ENCODE assay signal across 8 cellular contexts in the genomic region with DNA sequence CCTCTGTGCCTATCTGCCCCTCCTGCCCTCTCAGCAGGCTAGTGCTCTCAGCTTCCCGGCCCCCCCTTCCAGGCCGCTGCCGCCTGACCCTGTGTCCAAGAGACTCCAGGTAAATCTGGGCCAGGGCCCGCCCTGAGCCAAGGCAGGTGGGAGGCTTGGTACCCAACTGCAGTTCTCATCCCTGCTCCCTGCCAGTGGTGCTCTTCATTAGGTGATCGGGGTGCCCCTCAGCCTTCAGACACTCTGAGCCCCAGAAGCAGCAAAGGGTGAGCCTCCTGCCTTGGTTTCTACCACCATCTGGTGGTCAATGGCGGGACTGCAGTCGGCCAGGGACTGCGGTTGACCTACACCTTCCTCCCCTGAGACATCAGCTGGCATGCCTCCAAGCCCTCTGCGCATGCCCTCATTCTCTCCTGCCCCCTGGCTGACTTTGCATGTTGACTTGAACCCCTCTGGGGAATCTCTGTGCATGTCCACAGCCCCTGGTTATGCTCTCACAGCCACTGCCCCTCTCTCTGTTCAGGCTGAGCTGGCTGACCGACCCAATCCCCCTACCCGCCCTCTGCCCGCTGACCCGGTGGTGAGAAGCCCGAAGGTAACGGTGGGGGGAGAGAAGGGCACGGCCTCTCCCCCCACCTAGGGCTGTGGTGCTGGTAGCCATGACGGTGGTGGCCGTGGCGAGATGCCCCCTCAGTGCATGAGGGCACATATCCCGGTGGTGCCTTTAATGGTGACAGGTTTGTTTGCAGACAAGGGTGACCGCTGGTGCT. TPM values are rescaled to one million over a fixed set of nuclear protein-coding genes. Genes with fewer than 3 reads are reported as not detected.
DNase-seq lines count a peak whose midpoint lies in the region; ATAC-seq and TF ChIP-seq lines count a peak whose summit lies in the region.

No MANE protein-coding gene starts in this region.

- peak overlapping the region; percentile 27 for H3K4me3 Mint-ChIP-seq in activated T-helper 2 cell treated with anti-CD3 and anti-CD28 coated beads, Interferon-gamma antibody, Interleukin-2, Interleukin-4, amounts not matched to agents 10 μg/mL and 5 μg/mL and 100 μg/mL, durations not matched to agents 14 hours and 24 hours and 36 hours (ENCODE audit: low read depth)

- H3K4me1 ChIP-seq in thoracic aorta (ENCODE audit: control insufficient read depth in 1 of 2, low read depth in 2 of 2): peaks cover 18 to 35% of the 10 kb centered on the region in 2 donors

- H3K36me3 ChIP-seq in thoracic aorta: peaks cover 11% of the 10 kb centered on the region

- peak; percentile 46 for ATAC-seq in GM21423 (IDR thresholded peaks at IDR 0.05; ENCODE audit: unreplicated experiment)
- ATAC-seq in omental fat pad (ENCODE audit: low FRiP score): peak; percentile 31
- ATAC-seq in thoracic aorta (ENCODE audit: insufficient number of reproducible peaks, low FRiP score, low read depth): no peak

- TF ChIP-seq POLR2A in Raji (IDR thresholded peaks at IDR 0.05; ENCODE audit: insufficient read depth, low read depth, low read length): peak; percentile 29; the same call in 1 of the 2 replicates

- intact Hi-C loops in activated T-helper 2 cell treated with anti-CD3 and anti-CD28 coated beads, Interferon-gamma antibody, Interleukin-2, Interleukin-4, amounts not matched to agents 10 μg/mL and 5 μg/mL and 100 μg/mL, durations not matched to agents 14 hours and 24 hours and 36 hours (cut with micrococcal nuclease): loop anchor here (2.0 to 5.0 kb wide), 3 partner anchors 17 to 504 kb away; a partner anchor contains a TSS

- peaks cover 17% of the 10 kb centered on the region for H3K36me3 Mint-ChIP-seq in activated T-helper 2 cell treated with anti-CD3 and anti-CD28 coated beads, Interferon-gamma antibody, Interleukin-2, Interleukin-4, amounts not matched to agents 10 μg/mL and 5 μg/mL and 100 μg/mL, durations not matched to agents 14 hours and 24 hours and 36 hours (ENCODE audit: low read depth)

- TF ChIP-seq CTCF in C4-2B (conservative IDR thresholded peaks at IDR 0.05): peak; percentile 98
- peak; percentile 96 for TF ChIP-seq CTCF in foreskin fibroblast (IDR thresholded peaks at IDR 0.05; ENCODE audit: low read depth, low read length)
- peak in 2 of 3 donors; percentile 90 to 95 for TF ChIP-seq CTCF in omental fat pad (IDR thresholded peaks at IDR 0.05)
- TF ChIP-seq CTCF in thoracic aorta (IDR thresholded peaks at IDR 0.05): peak; percentile 99

- no peaks in the 10 kb centered on the region for H3K9me3 ChIP-seq in thoracic aorta

- H3K27ac Mint-ChIP-seq in activated T-helper 2 cell treated with anti-CD3 and anti-CD28 coated beads, Interferon-gamma antibody, Interleukin-2, Interleukin-4, amounts not matched to agents 10 μg/mL and 5 μg/mL and 100 μg/mL, durations not matched to agents 14 hours and 24 hours and 36 hours: no peak overlapping the region

- no peaks in the 10 kb centered on the region for H3K9me3 Mint-ChIP-seq in activated T-helper 2 cell treated with anti-CD3 and anti-CD28 coated beads, Interferon-gamma antibody, Interleukin-2, Interleukin-4, amounts not matched to agents 10 μg/mL and 5 μg/mL and 100 μg/mL, durations not matched to agents 14 hours and 24 hours and 36 hours

- H3K4me3 ChIP-seq in foreskin fibroblast (ENCODE audit: low read depth in 1 of 2, low read length in 2 of 2) (no peak overlapping the region), thoracic aorta (no peak overlapping the region)

- no peaks in the 10 kb centered on the region for H3K27me3 ChIP-seq in thoracic aorta (replicated peaks; ENCODE audit: insufficient read depth)

- H3K27ac ChIP-seq in C4-2B (peak overlapping the region; percentile 0; the same call in 1 of the 2 replicates), thoracic aorta (no peak overlapping the region)

- peaks cover 21% of the 10 kb centered on the region for H3K4me1 Mint-ChIP-seq in activated T-helper 2 cell treated with anti-CD3 and anti-CD28 coated beads, Interferon-gamma antibody, Interleukin-2, Interleukin-4, amounts not matched to agents 10 μg/mL and 5 μg/mL and 100 μg/mL, durations not matched to agents 14 hours and 24 hours and 36 hours (ENCODE audit: low read depth)

- no peaks in the 10 kb centered on the region for H3K27me3 Mint-ChIP-seq in activated T-helper 2 cell treated with anti-CD3 and anti-CD28 coated beads, Interferon-gamma antibody, Interleukin-2, Interleukin-4, amounts not matched to agents 10 μg/mL and 5 μg/mL and 100 μg/mL, durations not matched to agents 14 hours and 24 hours and 36 hours (ENCODE audit: low read depth)

- DNase-seq in MV-4-11 (lab: John Stamatoyannopoulos, UW): peak; percentile 69
- DNase-seq in activated T-helper 2 cell treated with anti-CD3 and anti-CD28 coated beads, Interferon-gamma antibody, Interleukin-2, Interleukin-4, amounts not matched to agents 10 μg/mL and 5 μg/mL and 100 μg/mL, durations not matched to agents 14 hours and 24 hours and 36 hours (ENCODE audit: low spot score): peak; percentile 89
- DNase-seq in foreskin fibroblast: peak; percentile 76 to 94
- peak; percentile 99 for DNase-seq in omental fat pad (ENCODE audit: low spot score)
- peak; percentile 71 for DNase-seq in thoracic aorta (ENCODE audit: low spot score)

RNA-seq across cellular contexts. Expression of a gene that starts 2.0 kb away (rescaled TPM):
- total RNA-seq in activated T-helper 2 cell treated with anti-CD3 and anti-CD28 coated beads, Interferon-gamma antibody, Interleukin-2, Interleukin-4, amounts not matched to agents 10 μg/mL and 5 μg/mL and 100 μg/mL, durations not matched to agents 14 hours and 24 hours and 36 hours: 9.2 and 10.5 TPM in 2 replicates
- total RNA-seq in omental fat pad (1 to 10 TPM; 1.7 to 5.0 (median 4.4) TPM), thoracic aorta (1 to 10 TPM; 1.9 to 2.8 TPM)

RNA-seq across cellular contexts. Expression of a gene that starts 10.4 kb away (rescaled TPM):
- 72.0 and 74.8 TPM in 2 replicates for total RNA-seq in activated T-helper 2 cell treated with anti-CD3 and anti-CD28 coated beads, Interferon-gamma antibody, Interleukin-2, Interleukin-4, amounts not matched to agents 10 μg/mL and 5 μg/mL and 100 μg/mL, durations not matched to agents 14 hours and 24 hours and 36 hours
- total RNA-seq in omental fat pad: 100 to 1,000 TPM; 116 to 262 (median 157) TPM
- 100 to 1,000 TPM; 119 to 144 TPM for total RNA-seq in thoracic aorta

RNA-seq across cellular contexts. Expression of a gene that starts 17.1 kb away (rescaled TPM):
- total RNA-seq in activated T-helper 2 cell treated with anti-CD3 and anti-CD28 coated beads, Interferon-gamma antibody, Interleukin-2, Interleukin-4, amounts not matched to agents 10 μg/mL and 5 μg/mL and 100 μg/mL, durations not matched to agents 14 hours and 24 hours and 36 hours: 6.0 and 7.1 TPM in 2 replicates
- total RNA-seq in omental fat pad: 1 to 10 TPM in 2 of 4 donors, under 1 TPM in 1, not detected in 1; 0.84 to 1.8 (median 1.6) TPM
- 1 to 10 TPM; 1.5 to 3.2 TPM for total RNA-seq in thoracic aorta

RNA-seq across cellular contexts. Expression of a gene that starts 27.9 kb away (rescaled TPM):
- 0.11 TPM in 1 of 2 replicates, not detected in the other for total RNA-seq in activated T-helper 2 cell treated with anti-CD3 and anti-CD28 coated beads, Interferon-gamma antibody, Interleukin-2, Interleukin-4, amounts not matched to agents 10 μg/mL and 5 μg/mL and 100 μg/mL, durations not matched to agents 14 hours and 24 hours and 36 hours
- not detected for total RNA-seq in omental fat pad
- not detected for total RNA-seq in thoracic aorta

RNA-seq across cellular contexts. Expression of a gene that starts 28.0 kb away (rescaled TPM):
- total RNA-seq in activated T-helper 2 cell treated with anti-CD3 and anti-CD28 coated beads, Interferon-gamma antibody, Interleukin-2, Interleukin-4, amounts not matched to agents 10 μg/mL and 5 μg/mL and 100 μg/mL, durations not matched to agents 14 hours and 24 hours and 36 hours: 0.21 and 0.80 TPM in 2 replicates
- total RNA-seq in omental fat pad (under 1 TPM in 3 of 4 donors, not detected in 1; 0.36 to 0.79 (median 0.38) TPM), thoracic aorta (under 1 TPM in 1 of 2 donors, not detected in 1; 0.42 TPM)
